ENCODE assay signal across 8 cellular contexts in the genomic region with DNA sequence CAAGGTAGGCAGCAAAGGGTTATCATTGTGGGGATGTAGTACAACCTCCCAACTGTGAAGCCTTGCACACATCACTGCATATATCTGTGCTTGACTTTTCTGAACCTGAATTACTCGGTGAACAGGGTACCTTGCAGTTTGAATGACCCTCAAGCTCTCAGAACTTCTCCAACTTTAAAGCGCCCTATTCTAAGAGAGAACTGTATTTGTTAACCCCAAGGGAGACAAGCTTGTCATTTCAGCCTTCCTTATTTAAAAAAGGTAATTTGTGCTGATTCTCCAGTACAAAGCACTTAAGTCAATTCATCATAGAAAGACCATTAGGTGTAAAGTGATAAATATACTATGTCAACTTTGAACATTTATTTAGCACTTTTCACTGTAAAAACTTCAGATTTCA.
"Had no signal": no experiment of that assay in that cellular context is flagged by ENCODE, and none has a peak within 500 bp of the region (broad histone marks: within the 10 kb centered on the region; RNA-seq: fewer than 3 reads in every experiment).

No MANE protein-coding gene starts in this region.

- DNase-seq: H9, HCEC 1CT, IMR-90, KG1 had no signal

- H2AFZ ChIP-seq: GM23338 had no signal

- FAIRE-seq: H54, HTR-8/SVneo, K562 had no signal

- H3K4me2 ChIP-seq: GM23338 had no signal

- H3K4me3 ChIP-seq: GM23338, K562 had no signal
